8 cellular contexts compared by ENCODE assay signal in the genomic region with DNA sequence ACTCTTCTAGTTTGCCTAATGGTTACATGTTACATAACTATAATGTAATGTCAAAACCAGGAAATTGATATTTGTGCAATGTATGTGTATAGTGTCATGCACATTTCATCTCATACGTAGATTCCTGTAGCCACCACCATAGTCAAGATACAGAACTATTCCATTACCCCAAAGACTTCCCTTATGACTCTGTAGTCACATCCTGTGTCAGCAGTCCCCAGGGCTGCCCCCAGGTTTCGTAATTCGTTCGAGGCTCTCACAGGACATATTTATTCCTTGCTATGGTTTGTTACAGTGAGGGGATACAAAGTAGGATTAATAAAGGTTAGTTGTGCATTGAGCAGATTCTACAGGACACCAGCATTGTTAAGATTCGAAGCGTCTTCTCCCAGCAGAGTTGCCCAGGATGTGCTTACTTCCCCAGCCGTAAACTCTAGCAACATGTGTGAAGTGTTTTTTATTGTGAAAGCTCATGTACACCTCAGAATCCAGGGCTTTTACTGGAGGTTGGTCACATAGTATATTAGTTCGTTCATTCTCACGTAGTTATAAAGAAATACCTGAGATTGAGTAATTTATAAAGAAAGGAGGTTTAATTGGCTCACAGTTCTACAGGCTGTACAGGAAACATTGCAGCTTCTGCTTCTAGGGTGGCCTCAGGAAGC. TPM values are rescaled to one million over a fixed set of nuclear protein-coding genes. Genes with fewer than 3 reads are reported as not detected.
DNase-seq lines count a peak whose midpoint lies in the region; ATAC-seq, FAIRE-seq and TF ChIP-seq lines count a peak whose summit lies in the region.

No MANE protein-coding gene starts in this region.

- H3K36me3 ChIP-seq in mucosa of descending colon (ENCODE audit: low read depth) (no peaks in the 10 kb centered on the region), esophagus squamous epithelium (peaks cover 0 to 28% (median 0%) of the 10 kb centered on the region in 3 donors), PC-9 (ENCODE audit: low read depth) (no peaks in the 10 kb centered on the region)

- no peaks in the 10 kb centered on the region for H3K9me2 ChIP-seq in PC-9 (ENCODE audit: insufficient read depth)

- no peak overlapping the region for H3K4me3 ChIP-seq in mucosa of descending colon
- H3K4me3 ChIP-seq in esophagus squamous epithelium, result no peak overlapping the region
- no peak overlapping the region for H3K4me3 ChIP-seq in PC-9

- POLR2A ChIA-PET in PC-9 (lab: Charles Lee; ENCODE audit: unreplicated experiment), result no interaction called here

- no TSS peak for BruUV-seq in PC-9 (replicated peaks; lab: Mats Ljungman, UMichigan)

- no peak for TF ChIP-seq CTCF in mucosa of descending colon (IDR thresholded peaks at IDR 0.05)
- no peak for TF ChIP-seq CTCF in esophagus squamous epithelium (IDR thresholded peaks at IDR 0.05)
- TF ChIP-seq CTCF in PC-9 (conservative IDR thresholded peaks at IDR 0.05), result no peak

- H3K27ac ChIP-seq in esophagus squamous epithelium (no peak overlapping the region), PC-9 (no peak overlapping the region)

- CTCF ChIA-PET in PC-9 (lab: Charles Lee), result no interaction called here

- ATAC-seq in GM18868 (IDR thresholded peaks at IDR 0.05; ENCODE audit: unreplicated experiment) (peak; percentile 95), HG02642 (IDR thresholded peaks at IDR 0.05; ENCODE audit: poor library complexity, unreplicated experiment) (peak; percentile 79), mucosa of descending colon (peak; percentile 57)

- intact Hi-C loops in mucosa of descending colon (cut with DNase I, micrococcal nuclease), result no loop called here
- intact Hi-C loops in esophagus squamous epithelium (cut with DNase I), result no loop called here
- intact Hi-C loops in PC-9 (cut with micrococcal nuclease; ENCODE audit: unreplicated experiment), result no loop called here

- WGBS in esophagus squamous epithelium, 2 donors, result 81 to 86% methylated on average over 9 of the region's 9 CpGs

- no peaks in the 10 kb centered on the region; the same call in 1 of the 2 replicates for H3F3A ChIP-seq in PC-9 (ENCODE audit: insufficient read depth, low read depth)

- H3K9me3 ChIP-seq in mucosa of descending colon, result no peaks in the 10 kb centered on the region
- H3K9me3 ChIP-seq in esophagus squamous epithelium, result no peaks in the 10 kb centered on the region
- no peaks in the 10 kb centered on the region for H3K9me3 ChIP-seq in PC-9 (ENCODE audit: insufficient read depth, low read depth)

- no peaks in the 10 kb centered on the region for H3K27me3 ChIP-seq in esophagus squamous epithelium
- no peaks in the 10 kb centered on the region for H3K27me3 ChIP-seq in PC-9 (ENCODE audit: insufficient read depth, low read depth)

- no peak for TF ChIP-seq POLR2A in esophagus squamous epithelium (IDR thresholded peaks at IDR 0.05)

- H3K4me1 ChIP-seq in mucosa of descending colon (ENCODE audit: low read depth), result no peaks in the 10 kb centered on the region
- peaks cover 0 to 10% (median 0%) of the 10 kb centered on the region in 3 donors for H3K4me1 ChIP-seq in esophagus squamous epithelium
- no peaks in the 10 kb centered on the region for H3K4me1 ChIP-seq in PC-9 (replicated peaks; ENCODE audit: insufficient read depth)

- peaks cover 35% of the 10 kb centered on the region for H3K79me2 ChIP-seq in PC-9 (ENCODE audit: low read depth)

- H2AFZ ChIP-seq in PC-9, result no peak overlapping the region

- no peak overlapping the region for H3K4me2 ChIP-seq in PC-9

- DNase-seq in SIG-M5 (lab: John Stamatoyannopoulos, UW), result peak; percentile 78
- no peak for DNase-seq in mucosa of descending colon
- no peak for DNase-seq in esophagus squamous epithelium (lab: John Stamatoyannopoulos, UW)
- DNase-seq in HTR-8/SVneo (ENCODE audit: insufficient read length, low spot score), result no peak
- DNase-seq in epidermal melanocyte (ENCODE audit: insufficient read length, low spot score), result no peak
- no peak for DNase-seq in PC-9

- FAIRE-seq in HTR-8/SVneo (lab: Jason Lieb, UNC), result no peak

- peaks cover 21% of the 10 kb centered on the region for H4K20me1 ChIP-seq in PC-9 (ENCODE audit: insufficient read depth)

RNA-seq across cellular contexts. Expression of gene RABGEF1, which starts 18.6 kb away (rescaled TPM):
- total RNA-seq in mucosa of descending colon (10 to 100 TPM; 25.0 to 31.7 (median 26.9) TPM), esophagus squamous epithelium (10 to 100 TPM; 27.8 to 48.9 (median 33.5) TPM), PC-9 (2021) (31.2 and 35.2 TPM in 2 replicates)
